Comparison of ENCODE assay signal across 8 cellular contexts in the genomic region with DNA sequence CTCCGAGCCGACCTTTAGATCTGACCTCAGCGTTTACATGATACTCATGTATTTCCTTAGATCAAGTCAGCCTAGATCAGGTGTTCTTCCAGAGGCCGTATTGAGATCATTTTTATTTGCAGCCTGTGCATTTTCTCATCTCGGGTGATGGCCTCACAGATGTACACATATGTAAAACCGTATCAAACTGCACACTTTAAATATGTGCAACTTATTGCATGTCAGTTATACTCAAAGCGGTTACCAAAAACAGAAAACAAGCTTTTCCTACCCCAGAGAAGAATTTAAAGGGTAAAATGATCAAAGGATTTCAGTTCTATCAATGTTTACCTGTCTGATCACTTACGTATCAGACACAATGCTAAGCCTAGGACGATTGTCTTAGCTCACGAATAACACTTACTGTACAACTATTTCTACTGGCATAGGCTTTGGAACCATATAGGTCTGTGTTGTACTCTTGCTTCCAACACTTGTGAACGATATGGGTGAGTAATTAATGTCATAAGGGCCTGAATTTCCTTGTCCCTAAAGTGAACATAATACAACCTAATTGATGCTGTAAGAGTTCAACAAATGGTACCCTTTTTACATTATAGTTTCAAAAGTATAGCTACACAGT. TPM values are rescaled to one million over a fixed set of nuclear protein-coding genes. Genes with fewer than 3 reads are reported as not detected.
DNase-seq lines count a peak whose midpoint lies in the region; ATAC-seq and TF ChIP-seq lines count a peak whose summit lies in the region.

No MANE protein-coding gene starts in this region.

- peaks cover 11% of the 10 kb centered on the region for H3K4me1 ChIP-seq in smooth muscle cell (ENCODE audit: low read depth)

- H3K9me3 ChIP-seq in T-helper 17 cell (ENCODE audit: control insufficient read depth, low read length, poor library complexity, severe bottlenecking): no peaks in the 10 kb centered on the region
- no peaks in the 10 kb centered on the region for H3K9me3 ChIP-seq in smooth muscle cell (replicated peaks; ENCODE audit: low read depth)

- peak overlapping the region; percentile 98 for H3K27ac Mint-ChIP-seq in T-helper 17 cell

- H3F3A ChIP-seq in smooth muscle cell (ENCODE audit: low read depth): peaks cover 17% of the 10 kb centered on the region

- ATAC-seq in GM19328 (IDR thresholded peaks at IDR 0.05; ENCODE audit: unreplicated experiment) (peak; percentile 57), T-helper 17 cell (peak; percentile 66), left ventricle myocardium superior (peak; percentile 3)

- peak overlapping the region; percentile 87 for H3K9ac ChIP-seq in smooth muscle cell (ENCODE audit: low read depth)

- H3K4me3 Mint-ChIP-seq in T-helper 17 cell: peak overlapping the region; percentile 96

- peaks cover 32% of the 10 kb centered on the region for H3K79me2 ChIP-seq in smooth muscle cell (ENCODE audit: low read depth)

- no peaks in the 10 kb centered on the region for H3K27me3 ChIP-seq in smooth muscle cell (ENCODE audit: low read depth)

- H3K27me3 Mint-ChIP-seq in T-helper 17 cell: no peaks in the 10 kb centered on the region

- H3K36me3 Mint-ChIP-seq in T-helper 17 cell (ENCODE audit: low read depth): peaks cover 13% of the 10 kb centered on the region

- TF ChIP-seq CTCF in 22Rv1 (IDR thresholded peaks at IDR 0.05) (no peak), smooth muscle cell (IDR thresholded peaks at IDR 0.05; ENCODE audit: borderline replicate concordance, insufficient read depth, poor library complexity, severe bottlenecking) (no peak)

- peak overlapping the region; percentile 71 for H2AFZ ChIP-seq in smooth muscle cell (ENCODE audit: low read depth)

- no peak for DNase-seq in T-helper 17 cell
- no peak for DNase-seq in left ventricle myocardium superior
- no peak for DNase-seq in smooth muscle cell (lab: John Stamatoyannopoulos, UW; ENCODE audit: unreplicated experiment)
- DNase-seq in activated gamma-delta T cell treated with Interleukin-2 at 50 U/mL for 16 hours: no peak
- DNase-seq in NCI-H524 (lab: John Stamatoyannopoulos, UW): no peak
- DNase-seq in NCI-H446 (lab: John Stamatoyannopoulos, UW): no peak

- H3K36me3 ChIP-seq in smooth muscle cell (ENCODE audit: low read depth): peaks cover 7% of the 10 kb centered on the region

- H3K4me1 Mint-ChIP-seq in T-helper 17 cell: peaks cover 38% of the 10 kb centered on the region

- WGBS in smooth muscle cell (ENCODE audit: low lambda C conversion rate): 22% methylated on average over 11 of the region's 11 CpGs

- H3K4me2 ChIP-seq in smooth muscle cell: peak overlapping the region; percentile 89

- peak overlapping the region; percentile 80 for H3K4me3 ChIP-seq in smooth muscle cell

- H4K20me1 ChIP-seq in smooth muscle cell (ENCODE audit: low read depth): no peaks in the 10 kb centered on the region

- H3K27ac ChIP-seq in 22Rv1 (peak overlapping the region; percentile 88), smooth muscle cell (ENCODE audit: low read depth) (peak overlapping the region; percentile 72)

- intact Hi-C loops in left ventricle myocardium superior (cut with micrococcal nuclease): no loop called here

RNA-seq across cellular contexts. Expression of a gene that starts 0.6 kb away (rescaled TPM):
- 10 to 100 TPM; 20.7 to 24.0 TPM for total RNA-seq in T-helper 17 cell
- 16.5 TPM for total RNA-seq in left ventricle myocardium superior
- total RNA-seq in smooth muscle cell: 9.2 and 15.6 TPM in 2 replicates
- polyA plus RNA-seq in smooth muscle cell: 33.1 and 39.7 TPM in 2 replicates

RNA-seq across cellular contexts. Expression of a gene that starts 38.6 kb away (rescaled TPM):
- 10 to 100 TPM; 44.4 to 47.5 TPM for total RNA-seq in T-helper 17 cell
- 65.9 TPM for total RNA-seq in left ventricle myocardium superior
- total RNA-seq in smooth muscle cell: 103 and 153 TPM in 2 replicates
- 93.3 and 97.9 TPM in 2 replicates for polyA plus RNA-seq in smooth muscle cell

RNA-seq across cellular contexts. Expression of a gene that starts 57.8 kb away (rescaled TPM):
- total RNA-seq in T-helper 17 cell (1 to 10 TPM; 1.5 to 2.4 TPM), left ventricle myocardium superior (5.3 TPM), smooth muscle cell (5.3 and 6.8 TPM in 2 replicates)
- 2.4 and 2.5 TPM in 2 replicates for polyA plus RNA-seq in smooth muscle cell

Comparison
In these comparisons a context has a peak if more than half of its experiments do, and no peak if none do; other contexts are left out.
1. ATAC-seq: peak in every context shown above with its lines; median percentile 66 in T-helper 17 cell; 57 in GM19328; 3 in left ventricle myocardium superior.